Comparison of ENCODE assay signal across 1 cellular context in the genomic region with DNA sequence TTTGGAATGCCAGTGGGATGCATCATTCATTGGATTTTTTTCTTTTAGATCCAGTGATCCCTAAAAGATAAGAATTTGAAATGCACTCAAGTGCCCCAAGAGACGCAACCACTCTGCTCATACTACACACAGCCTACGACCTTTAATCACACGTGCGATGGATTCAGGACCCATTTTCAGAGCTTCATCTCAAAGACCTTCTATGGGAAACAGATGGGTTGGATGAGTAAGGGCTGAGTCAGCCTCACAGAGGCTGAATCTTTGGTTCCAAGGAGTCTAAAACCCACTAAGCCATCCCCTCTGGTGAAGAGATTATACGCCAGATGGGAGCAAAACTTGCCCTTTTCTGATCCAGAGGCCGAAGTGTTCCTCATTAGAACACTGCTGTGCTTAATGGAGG.
TF ChIP-seq lines count a peak whose summit lies in the region.

No MANE protein-coding gene starts in this region.

TF ChIP-seq in GM23338, 12 proteins besides CTCF, POLR2A, EP300 and RAD21 (continued from another document):
- TF ChIP-seq, protein P1, sequence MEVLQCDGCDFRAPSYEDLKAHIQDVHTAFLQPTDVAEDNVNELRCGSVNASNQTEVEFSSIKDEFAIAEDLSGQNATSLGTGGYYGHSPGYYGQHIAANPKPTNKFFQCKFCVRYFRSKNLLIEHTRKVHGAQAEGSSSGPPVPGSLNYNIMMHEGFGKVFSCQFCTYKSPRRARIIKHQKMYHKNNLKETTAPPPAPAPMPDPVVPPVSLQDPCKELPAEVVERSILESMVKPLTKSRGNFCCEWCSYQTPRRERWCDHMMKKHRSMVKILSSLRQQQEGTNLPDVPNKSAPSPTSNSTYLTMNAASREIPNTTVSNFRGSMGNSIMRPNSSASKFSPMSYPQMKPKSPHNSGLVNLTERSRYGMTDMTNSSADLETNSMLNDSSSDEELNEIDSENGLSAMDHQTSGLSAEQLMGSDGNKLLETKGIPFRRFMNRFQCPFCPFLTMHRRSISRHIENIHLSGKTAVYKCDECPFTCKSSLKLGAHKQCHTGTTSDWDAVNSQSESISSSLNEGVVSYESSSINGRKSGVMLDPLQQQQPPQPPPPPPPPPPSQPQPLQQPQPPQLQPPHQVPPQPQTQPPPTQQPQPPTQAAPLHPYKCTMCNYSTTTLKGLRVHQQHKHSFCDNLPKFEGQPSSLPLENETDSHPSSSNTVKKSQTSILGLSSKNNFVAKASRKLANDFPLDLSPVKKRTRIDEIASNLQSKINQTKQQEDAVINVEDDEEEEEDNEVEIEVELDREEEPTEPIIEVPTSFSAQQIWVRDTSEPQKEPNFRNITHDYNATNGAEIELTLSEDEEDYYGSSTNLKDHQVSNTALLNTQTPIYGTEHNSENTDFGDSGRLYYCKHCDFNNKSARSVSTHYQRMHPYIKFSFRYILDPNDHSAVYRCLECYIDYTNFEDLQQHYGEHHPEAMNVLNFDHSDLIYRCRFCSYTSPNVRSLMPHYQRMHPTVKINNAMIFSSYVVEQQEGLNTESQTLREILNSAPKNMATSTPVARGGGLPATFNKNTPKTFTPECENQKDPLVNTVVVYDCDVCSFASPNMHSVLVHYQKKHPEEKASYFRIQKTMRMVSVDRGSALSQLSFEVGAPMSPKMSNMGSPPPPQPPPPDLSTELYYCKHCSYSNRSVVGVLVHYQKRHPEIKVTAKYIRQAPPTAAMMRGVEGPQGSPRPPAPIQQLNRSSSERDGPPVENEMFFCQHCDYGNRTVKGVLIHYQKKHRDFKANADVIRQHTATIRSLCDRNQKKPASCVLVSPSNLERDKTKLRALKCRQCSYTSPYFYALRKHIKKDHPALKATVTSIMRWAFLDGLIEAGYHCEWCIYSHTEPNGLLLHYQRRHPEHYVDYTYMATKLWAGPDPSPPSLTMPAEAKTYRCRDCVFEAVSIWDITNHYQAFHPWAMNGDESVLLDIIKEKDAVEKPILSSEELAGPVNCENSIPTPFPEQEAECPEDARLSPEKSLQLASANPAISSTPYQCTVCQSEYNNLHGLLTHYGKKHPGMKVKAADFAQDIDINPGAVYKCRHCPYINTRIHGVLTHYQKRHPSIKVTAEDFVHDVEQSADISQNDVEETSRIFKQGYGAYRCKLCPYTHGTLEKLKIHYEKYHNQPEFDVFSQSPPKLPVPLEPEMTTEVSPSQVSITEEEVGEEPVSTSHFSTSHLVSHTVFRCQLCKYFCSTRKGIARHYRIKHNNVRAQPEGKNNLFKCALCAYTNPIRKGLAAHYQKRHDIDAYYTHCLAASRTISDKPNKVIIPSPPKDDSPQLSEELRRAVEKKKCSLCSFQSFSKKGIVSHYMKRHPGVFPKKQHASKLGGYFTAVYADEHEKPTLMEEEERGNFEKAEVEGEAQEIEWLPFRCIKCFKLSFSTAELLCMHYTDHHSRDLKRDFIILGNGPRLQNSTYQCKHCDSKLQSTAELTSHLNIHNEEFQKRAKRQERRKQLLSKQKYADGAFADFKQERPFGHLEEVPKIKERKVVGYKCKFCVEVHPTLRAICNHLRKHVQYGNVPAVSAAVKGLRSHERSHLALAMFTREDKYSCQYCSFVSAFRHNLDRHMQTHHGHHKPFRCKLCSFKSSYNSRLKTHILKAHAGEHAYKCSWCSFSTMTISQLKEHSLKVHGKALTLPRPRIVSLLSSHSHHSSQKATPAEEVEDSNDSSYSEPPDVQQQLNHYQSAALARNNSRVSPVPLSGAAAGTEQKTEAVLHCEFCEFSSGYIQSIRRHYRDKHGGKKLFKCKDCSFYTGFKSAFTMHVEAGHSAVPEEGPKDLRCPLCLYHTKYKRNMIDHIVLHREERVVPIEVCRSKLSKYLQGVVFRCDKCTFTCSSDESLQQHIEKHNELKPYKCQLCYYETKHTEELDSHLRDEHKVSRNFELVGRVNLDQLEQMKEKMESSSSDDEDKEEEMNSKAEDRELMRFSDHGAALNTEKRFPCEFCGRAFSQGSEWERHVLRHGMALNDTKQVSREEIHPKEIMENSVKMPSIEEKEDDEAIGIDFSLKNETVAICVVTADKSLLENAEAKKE (CRISPR knock-in tag; IDR thresholded peaks at IDR 0.05): no peak
